Comparison of ENCODE assay signal across 9 cellular contexts in the genomic region with DNA sequence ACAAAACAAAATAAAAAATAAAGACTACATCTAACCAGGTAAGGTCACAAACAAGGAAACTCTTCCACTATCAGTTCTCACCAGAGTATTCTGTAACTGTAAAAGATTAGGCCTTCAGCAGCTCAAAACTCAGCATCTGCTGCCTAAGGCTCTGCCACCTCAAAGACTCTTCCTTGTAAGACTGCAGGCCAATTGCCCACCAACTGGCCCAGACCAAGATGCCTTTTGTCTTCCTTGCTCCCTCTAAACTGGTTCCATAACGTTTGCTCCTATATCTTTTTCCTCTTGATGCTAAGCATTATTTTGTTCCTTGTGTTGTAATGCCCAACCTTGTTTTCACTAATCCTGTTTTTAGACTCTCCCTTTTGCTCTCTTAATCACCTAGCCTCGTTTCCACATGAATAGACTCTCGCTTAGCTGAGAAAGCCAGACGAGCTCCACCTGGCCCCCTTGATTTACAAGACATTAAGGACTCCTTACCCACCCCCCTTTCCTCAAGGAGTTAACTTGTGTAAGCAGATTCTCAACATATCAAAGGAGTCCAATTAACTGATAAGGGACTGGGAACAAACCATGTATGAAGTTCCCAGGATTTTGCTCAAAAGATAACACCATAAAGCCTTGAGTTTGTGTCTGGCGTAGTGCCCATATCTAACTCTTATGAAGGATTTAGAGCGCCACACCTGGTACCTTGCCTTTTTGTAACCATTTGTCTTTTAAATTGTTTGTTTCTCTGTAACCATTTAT. TPM values are rescaled to one million over a fixed set of nuclear protein-coding genes. Genes with fewer than 3 reads are reported as not detected.
A peak's percentile ranks its signal among the peaks of the same experiment; 100 is the strongest.
DNase-seq lines count a peak whose midpoint lies in the region; ATAC-seq and TF ChIP-seq lines count a peak whose summit lies in the region.
"Had no signal": no experiment of that assay in that cellular context is flagged by ENCODE, and none has a peak within 500 bp of the region (broad histone marks: within the 10 kb centered on the region; RNA-seq: fewer than 3 reads in every experiment).

No MANE protein-coding gene starts in this region.

- no peaks in the 10 kb centered on the region; the same call in 1 of the 2 replicates for H3F3A ChIP-seq in GM23338 (replicated peaks; ENCODE audit: low read depth)

- H3K4me1 ChIP-seq in GM23338 (ENCODE audit: insufficient read depth), result peaks cover 40% of the 10 kb centered on the region
- peaks cover 7% of the 10 kb centered on the region for H3K4me1 ChIP-seq in RWPE2 (ENCODE audit: insufficient read depth, poor library complexity, severe bottlenecking)
- H3K4me1 ChIP-seq in fibroblast of lung (ENCODE audit: control insufficient read depth, extremely low read depth, insufficient read depth, low read length), result no peaks in the 10 kb centered on the region
- H3K4me1 ChIP-seq in psoas muscle, result no peaks in the 10 kb centered on the region
- H3K4me1 ChIP-seq: body of pancreas had no signal

- H3K9me3 Mint-ChIP-seq in GM23338, result peaks cover 3% of the 10 kb centered on the region; the same call in 2 of the 3 replicates

- H3K9me3 ChIP-seq in RWPE2 (ENCODE audit: severe bottlenecking) (peaks cover 3% of the 10 kb centered on the region), fibroblast of lung (ENCODE audit: control insufficient read depth, insufficient read depth, low read depth, low read length) (no peaks in the 10 kb centered on the region), psoas muscle (no peaks in the 10 kb centered on the region)

- no peak overlapping the region for H3K9ac ChIP-seq in fibroblast of lung (ENCODE audit: insufficient read depth, low read length)

- peak overlapping the region; percentile 75 for H3K4me2 ChIP-seq in GM23338
- peak overlapping the region; percentile 84 for H3K4me2 ChIP-seq in fibroblast of lung (ENCODE audit: extremely low read depth, insufficient read depth, low read length)

- peak overlapping the region; percentile 84 for H3K27ac Mint-ChIP-seq in GM23338

- H2AFZ ChIP-seq in GM23338 (no peak overlapping the region), fibroblast of lung (ENCODE audit: low read length) (no peak overlapping the region)

- peak; percentile 55 for ATAC-seq in GM23338
- no peak for ATAC-seq in RWPE2 (ENCODE audit: low read depth)
- no peak for ATAC-seq in psoas muscle
- no peak for ATAC-seq in HG02852 (IDR thresholded peaks at IDR 0.05; ENCODE audit: unreplicated experiment)
- ATAC-seq: body of pancreas had no signal

- DNase-seq in GM23338 (ENCODE audit: low spot score), result peak; percentile 96
- DNase-seq in RWPE2 (ENCODE audit: low spot score), result no peak
- DNase-seq in fibroblast of lung (ENCODE audit: low read depth in 2 of 2), result peak in 1 of 2 donors; percentile 55
- no peak for DNase-seq in psoas muscle
- DNase-seq in DMS114 treated with DMSO at 0.1 percent for 48 hours (lab: John Stamatoyannopoulos, UW; ENCODE audit: unreplicated experiment), result no peak
- DNase-seq in NCI-H146 (lab: John Stamatoyannopoulos, UW), result no peak
- DNase-seq: body of pancreas, NCI-H2107 had no signal

- H3K27me3 ChIP-seq in GM23338 (ENCODE audit: insufficient read depth), result no peaks in the 10 kb centered on the region
- H3K27me3 ChIP-seq in RWPE2 (ENCODE audit: insufficient read depth, poor library complexity, severe bottlenecking), result no peaks in the 10 kb centered on the region
- H3K27me3 ChIP-seq in fibroblast of lung (ENCODE audit: control insufficient read depth, insufficient read depth, low read length), result no peaks in the 10 kb centered on the region
- H3K27me3 ChIP-seq in psoas muscle (ENCODE audit: insufficient read depth in 3 of 3, low read length in 2 of 3), result no peaks in the 10 kb centered on the region
- H3K27me3 ChIP-seq: body of pancreas had no signal

- no peaks in the 10 kb centered on the region; the same call in 1 of the 2 replicates for H3K9me2 ChIP-seq in GM23338 (ENCODE audit: insufficient read depth)

- peaks cover 43% of the 10 kb centered on the region for H3K4me1 Mint-ChIP-seq in GM23338

- peak overlapping the region; percentile 73 for H3K4me3 ChIP-seq in GM23338
- H3K4me3 ChIP-seq in RWPE2 (ENCODE audit: severe bottlenecking), result peak overlapping the region; percentile 48
- H3K4me3 ChIP-seq in fibroblast of lung (replicated peaks in 1 of 4; ENCODE audit: control extremely low read depth in 1 of 4, insufficient read depth in 1 of 4, low read depth in 3 of 4, low read length in 4 of 4), result peak overlapping the region; percentile 76 to 84 (median 82)
- peak overlapping the region; percentile 62 for H3K4me3 ChIP-seq in psoas muscle

- peaks cover 59% of the 10 kb centered on the region for H3K36me3 Mint-ChIP-seq in GM23338 (ENCODE audit: low read depth)

- TF ChIP-seq CTCF in GM23338 (conservative IDR thresholded peaks at IDR 0.05; ENCODE audit: low read depth in 2 of 2) (no peak), RWPE2 (IDR thresholded peaks at IDR 0.05; ENCODE audit: poor library complexity, severe bottlenecking) (no peak), fibroblast of lung (conservative IDR thresholded peaks at IDR 0.05 in 1 of 2, IDR thresholded peaks at IDR 0.05 in 1 of 2; ENCODE audit: low read depth in 1 of 2, low read length in 2 of 2) (no peak), psoas muscle (IDR thresholded peaks at IDR 0.05) (no peak)

- H3K4me3 Mint-ChIP-seq in GM23338, result peak overlapping the region; percentile 92

- intact Hi-C loops in psoas muscle (cut with DNase I), result no loop called here

- H3K79me2 ChIP-seq in GM23338 (replicated peaks; ENCODE audit: insufficient read depth), result peaks cover 59% of the 10 kb centered on the region
- H3K79me2 ChIP-seq in fibroblast of lung (ENCODE audit: control insufficient read depth, insufficient read depth, low read length), result peaks cover 15% of the 10 kb centered on the region

- peak overlapping the region; percentile 97 for H3K27ac ChIP-seq in GM23338 (ENCODE audit: low read depth)
- H3K27ac ChIP-seq in RWPE2 (ENCODE audit: poor library complexity, severe bottlenecking), result no peak overlapping the region
- H3K27ac ChIP-seq in fibroblast of lung (ENCODE audit: insufficient read depth, low read length), result no peak overlapping the region
- H3K27ac ChIP-seq in psoas muscle, result no peak overlapping the region

- H4K20me1 ChIP-seq in GM23338 (replicated peaks; ENCODE audit: insufficient read depth) (peaks cover 40% of the 10 kb centered on the region), fibroblast of lung (ENCODE audit: control insufficient read depth, extremely low read depth, insufficient read depth, low read length) (no peaks in the 10 kb centered on the region)

- 24 to 33% (median 25%) methylated on average over 6 of the region's 6 CpGs for WGBS in psoas muscle, 3 donors

- H3K36me3 ChIP-seq in GM23338 (ENCODE audit: insufficient read depth), result peaks cover 18% of the 10 kb centered on the region
- peaks cover 29% of the 10 kb centered on the region for H3K36me3 ChIP-seq in RWPE2 (ENCODE audit: low read depth)
- H3K36me3 ChIP-seq in fibroblast of lung (ENCODE audit: control insufficient read depth, insufficient read depth, low read length), result no peaks in the 10 kb centered on the region
- H3K36me3 ChIP-seq in psoas muscle (ENCODE audit: insufficient read depth in 1 of 2, low read depth in 1 of 2), result peaks cover 0 to 16% of the 10 kb centered on the region in 2 donors

- peaks cover 5% of the 10 kb centered on the region for H3K27me3 Mint-ChIP-seq in GM23338 (ENCODE audit: insufficient read depth, low read depth, poor library complexity)

RNA-seq across cellular contexts. Expression of a gene that starts 1.5 kb away (rescaled TPM):
- 75.1 and 80.4 TPM in 2 replicates for total RNA-seq in GM23338 (2014; rRNA removed; shearing (Covaris generic))
- polyA plus RNA-seq in GM23338 (2016; fragmentation: Nextera tagmentation; extraction: Ambion mirVana) (86.9 and 89.5 TPM in 2 replicates), fibroblast of lung (5.5 and 7.8 TPM in 2 replicates), psoas muscle (10 to 100 TPM in 1 of 3 donors, 1 to 10 TPM in 2; 7.8 to 12.1 (median 8.7) TPM)
- total RNA-seq in fibroblast of lung (3.9 and 6.1 TPM in 2 replicates), psoas muscle (1 to 10 TPM; 5.3 to 9.6 (median 8.6) TPM)
- 6.4 and 10.5 TPM in 2 replicates for polyA plus RNA-seq in fibroblast of lung (2012)
- polyA minus RNA-seq in fibroblast of lung (ENCODE audit: low replicate concordance), result 4.6 and 10.3 TPM in 2 replicates

RNA-seq across cellular contexts. Expression of a gene that starts 29.0 kb away (rescaled TPM):
- total RNA-seq in GM23338 (2014; rRNA removed; shearing (Covaris generic)), result 16.0 and 19.4 TPM in 2 replicates
- 4.7 and 6.0 TPM in 2 replicates for polyA plus RNA-seq in GM23338 (2016; fragmentation: Nextera tagmentation; extraction: Ambion mirVana)
- total RNA-seq in fibroblast of lung, result 14.4 and 22.1 TPM in 2 replicates
- 4.6 and 5.9 TPM in 2 replicates for polyA plus RNA-seq in fibroblast of lung
- 3.4 and 4.5 TPM in 2 replicates for polyA plus RNA-seq in fibroblast of lung (2012)
- polyA minus RNA-seq in fibroblast of lung (ENCODE audit: low replicate concordance), result 6.2 and 13.3 TPM in 2 replicates
- 1 to 10 TPM; 3.8 to 9.5 (median 7.4) TPM for total RNA-seq in psoas muscle
- polyA plus RNA-seq in psoas muscle, result 1 to 10 TPM; 1.5 to 5.2 (median 1.8) TPM

RNA-seq across cellular contexts. Expression of a gene that starts 37.7 kb away (rescaled TPM):
- total RNA-seq in GM23338 (2014; rRNA removed; shearing (Covaris generic)), result 31.8 and 38.7 TPM in 2 replicates
- polyA plus RNA-seq in GM23338 (2016; fragmentation: Nextera tagmentation; extraction: Ambion mirVana) (12.8 and 13.6 TPM in 2 replicates), fibroblast of lung (7.4 and 8.8 TPM in 2 replicates), psoas muscle (10 to 100 TPM in 1 of 3 donors, 1 to 10 TPM in 2; 2.5 to 11.2 (median 4.6) TPM)
- total RNA-seq in fibroblast of lung (12.1 and 23.6 TPM in 2 replicates), psoas muscle (10 to 100 TPM; 14.0 to 15.3 (median 14.9) TPM)
- 6.2 and 7.8 TPM in 2 replicates for polyA plus RNA-seq in fibroblast of lung (2012)
- polyA minus RNA-seq in fibroblast of lung (ENCODE audit: low replicate concordance), result 14.7 and 22.3 TPM in 2 replicates

RNA-seq across cellular contexts. Expression of a gene that starts 47.8 kb away (rescaled TPM):
- 13.4 and 14.4 TPM in 2 replicates for total RNA-seq in GM23338 (2014; rRNA removed; shearing (Covaris generic))
- polyA plus RNA-seq in GM23338 (2016; fragmentation: Nextera tagmentation; extraction: Ambion mirVana) (7.3 and 11.1 TPM in 2 replicates), fibroblast of lung (2.2 and 3.3 TPM in 2 replicates), psoas muscle (1 to 10 TPM in 2 of 3 donors, under 1 TPM in 1; 0.68 to 1.7 (median 1.6) TPM)
- total RNA-seq in fibroblast of lung (8.2 and 8.4 TPM in 2 replicates), psoas muscle (1 to 10 TPM; 2.7 to 6.1 (median 3.1) TPM)
- polyA plus RNA-seq in fibroblast of lung (2012), result 1.2 and 2.0 TPM in 2 replicates
- 0.82 TPM in 1 of 2 replicates, not detected in the other for polyA minus RNA-seq in fibroblast of lung (ENCODE audit: low replicate concordance)

RNA-seq across cellular contexts. Expression of a gene that starts 57.3 kb away (rescaled TPM):
- total RNA-seq in GM23338 (2014; rRNA removed; shearing (Covaris generic)), result 62.0 and 69.9 TPM in 2 replicates
- polyA plus RNA-seq in GM23338 (2016; fragmentation: Nextera tagmentation; extraction: Ambion mirVana) (13.7 and 16.6 TPM in 2 replicates), fibroblast of lung (4.9 and 6.5 TPM in 2 replicates), psoas muscle (1 to 10 TPM; 1.4 to 7.0 (median 3.9) TPM)
- total RNA-seq in fibroblast of lung (12.1 and 12.4 TPM in 2 replicates), psoas muscle (1 to 10 TPM; 3.9 to 7.9 (median 5.9) TPM)
- 3.7 and 4.8 TPM in 2 replicates for polyA plus RNA-seq in fibroblast of lung (2012)
- polyA minus RNA-seq in fibroblast of lung (ENCODE audit: low replicate concordance), result 3.7 and 7.5 TPM in 2 replicates
